8 cellular contexts compared by ENCODE assay signal in the genomic region with DNA sequence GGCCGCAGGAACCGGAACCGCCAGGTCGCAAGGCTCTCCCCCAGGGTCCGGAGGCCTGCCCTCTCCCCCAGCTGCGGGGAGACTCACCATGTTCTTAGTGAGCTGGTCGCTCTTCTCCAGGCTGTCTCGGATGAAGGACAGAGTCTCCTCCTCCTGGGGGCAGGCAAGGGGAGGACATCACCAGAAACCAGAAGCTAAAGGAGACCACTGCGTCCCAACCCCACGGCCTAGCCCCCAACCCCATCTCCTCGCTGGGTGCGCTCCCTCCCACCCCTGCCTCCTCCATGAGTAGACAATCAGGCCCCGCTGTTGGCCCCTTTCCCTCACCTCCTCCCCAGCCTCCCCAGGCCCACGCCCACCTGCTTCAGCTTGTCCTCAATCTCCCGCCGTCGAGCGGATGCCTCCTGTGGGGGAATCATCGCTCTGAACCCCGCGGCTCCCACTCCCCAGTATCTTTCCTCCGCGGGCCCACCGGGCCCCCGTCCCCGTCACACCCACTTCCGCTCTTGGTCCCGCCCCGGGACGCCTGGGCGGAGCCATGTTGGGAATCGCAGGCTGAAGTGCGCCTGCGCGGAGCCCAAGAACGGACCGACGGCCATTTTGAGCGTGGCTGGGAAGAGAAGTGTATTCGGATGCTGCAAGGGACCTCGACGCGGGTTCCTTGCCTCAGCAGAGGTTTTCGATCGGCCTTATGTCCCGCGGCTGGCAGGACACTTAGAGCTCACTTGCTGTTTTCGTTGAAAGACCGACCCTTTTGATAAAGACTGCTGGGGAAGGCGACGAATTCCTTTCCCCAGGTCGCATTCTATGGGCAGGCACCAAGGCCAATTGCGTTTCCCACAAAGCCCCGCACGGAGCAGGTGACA. TPM values are rescaled to one million over a fixed set of nuclear protein-coding genes. Genes with fewer than 3 reads are reported as not detected.
DNase-seq lines count a peak whose midpoint lies in the region; ATAC-seq and TF ChIP-seq lines count a peak whose summit lies in the region.

A gene with protein sequence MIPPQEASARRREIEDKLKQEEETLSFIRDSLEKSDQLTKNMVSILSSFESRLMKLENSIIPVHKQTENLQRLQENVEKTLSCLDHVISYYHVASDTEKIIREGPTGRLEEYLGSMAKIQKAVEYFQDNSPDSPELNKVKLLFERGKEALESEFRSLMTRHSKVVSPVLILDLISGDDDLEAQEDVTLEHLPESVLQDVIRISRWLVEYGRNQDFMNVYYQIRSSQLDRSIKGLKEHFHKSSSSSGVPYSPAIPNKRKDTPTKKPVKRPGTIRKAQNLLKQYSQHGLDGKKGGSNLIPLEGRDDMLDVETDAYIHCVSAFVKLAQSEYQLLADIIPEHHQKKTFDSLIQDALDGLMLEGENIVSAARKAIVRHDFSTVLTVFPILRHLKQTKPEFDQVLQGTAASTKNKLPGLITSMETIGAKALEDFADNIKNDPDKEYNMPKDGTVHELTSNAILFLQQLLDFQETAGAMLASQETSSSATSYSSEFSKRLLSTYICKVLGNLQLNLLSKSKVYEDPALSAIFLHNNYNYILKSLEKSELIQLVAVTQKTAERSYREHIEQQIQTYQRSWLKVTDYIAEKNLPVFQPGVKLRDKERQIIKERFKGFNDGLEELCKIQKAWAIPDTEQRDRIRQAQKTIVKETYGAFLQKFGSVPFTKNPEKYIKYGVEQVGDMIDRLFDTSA (minus strand): TSS at position 514 of the 866 bp plus-strand sequence. CDS start 95 bp downstream, at position 419.

- H3K36me3 ChIP-seq in PC-9 (ENCODE audit: low read depth) (no peaks in the 10 kb centered on the region), esophagus (ENCODE audit: control insufficient read depth in 2 of 2, insufficient read depth in 2 of 2, low read length in 1 of 2) (peaks cover 5 to 11% of the 10 kb centered on the region in 2 donors), muscle layer of duodenum (ENCODE audit: control insufficient read depth in 1 of 2, insufficient read depth in 2 of 2, low read length in 2 of 2) (peaks cover 17 to 18% of the 10 kb centered on the region in 2 donors)

- H3K27me3 ChIP-seq in PC-9 (ENCODE audit: insufficient read depth, low read depth) (no peaks in the 10 kb centered on the region), esophagus (ENCODE audit: control insufficient read depth in 1 of 2, insufficient read depth in 2 of 2, low read length in 2 of 2) (no peaks in the 10 kb centered on the region), muscle layer of duodenum (ENCODE audit: low read depth, low read length) (no peaks in the 10 kb centered on the region)

- peak within 1 kb of the TSS; percentile 92 for H3K4me3 ChIP-seq in Jurkat, Clone E6-1 (ENCODE audit: low read length)
- H3K4me3 ChIP-seq in PC-9 (peak within 1 kb of the TSS; percentile 86), esophagus (ENCODE audit: low read depth in 1 of 2, low read length in 2 of 2) (peak within 1 kb of the TSS; percentile 70 to 83), muscle layer of duodenum (ENCODE audit: low read depth in 1 of 2, low read length in 2 of 2) (peak within 1 kb of the TSS; percentile 88 to 91)

- H3K9me3 ChIP-seq in PC-9 (ENCODE audit: insufficient read depth, low read depth) (no peaks in the 10 kb centered on the region), esophagus (ENCODE audit: control insufficient read depth in 2 of 2, insufficient read depth in 1 of 2, low read depth in 1 of 2, low read length in 1 of 2) (no peaks in the 10 kb centered on the region), muscle layer of duodenum (ENCODE audit: control insufficient read depth in 1 of 2, low read length in 2 of 2) (no peaks in the 10 kb centered on the region)

- peaks cover 6% of the 10 kb centered on the region; the same call in 1 of the 2 replicates for H3F3A ChIP-seq in PC-9 (ENCODE audit: insufficient read depth, low read depth)

- H3K4me2 ChIP-seq in PC-9, result peak within 1 kb of the TSS; percentile 91

- peaks cover 7% of the 10 kb centered on the region for H3K4me1 ChIP-seq in PC-9 (replicated peaks; ENCODE audit: insufficient read depth)
- peaks cover 6 to 13% of the 10 kb centered on the region in 2 donors for H3K4me1 ChIP-seq in esophagus (ENCODE audit: control insufficient read depth in 2 of 2, insufficient read depth in 2 of 2, low read length in 1 of 2)
- H3K4me1 ChIP-seq in muscle layer of duodenum (ENCODE audit: control insufficient read depth in 1 of 2, insufficient read depth in 2 of 2, low read length in 2 of 2), result peaks cover 3 to 20% of the 10 kb centered on the region in 2 donors

- no peak; the same call in 1 of the 2 replicates for TF ChIP-seq CTCF in PC-9 (conservative IDR thresholded peaks at IDR 0.05)

- CTCF ChIA-PET in PC-9 (lab: Charles Lee), result interaction anchor here (0.6 to 1.2 kb wide), 4 partner anchors 50 to 123 kb away, joined by 3 to 18 read pairs (median 8); no protein-coding TSS in a partner anchor

- POLR2A ChIA-PET in PC-9 (lab: Charles Lee; ENCODE audit: unreplicated experiment), result interaction anchor here (0.5 to 1.0 kb wide), 7 partner anchors 13 to 117 kb away, joined by 3 to 20 read pairs (median 5); a partner anchor contains a TSS

- H3K79me2 ChIP-seq in PC-9 (ENCODE audit: low read depth), result peaks cover 17% of the 10 kb centered on the region

- peak; percentile 85 for DNase-seq in CMK (ENCODE audit: low read depth)
- peak; percentile 89 for DNase-seq in Jurkat, Clone E6-1 (ENCODE audit: low read depth, low spot score)
- DNase-seq in PC-9, result peak; percentile 69 to 92
- DNase-seq in activated T-cell treated with anti-CD3 and anti-CD28 coated beads, Interleukin-2, amount 50 U/mL, for 1 hour, result peak; percentile 97
- peak; percentile 91 for DNase-seq in stimulated activated CD8-positive, alpha-beta memory T cell treated with anti-CD3 and anti-CD28 coated beads, Interleukin-7, amount 100 ng/mL, for 24 hours (ENCODE audit: low read depth)

- no peaks in the 10 kb centered on the region for H4K20me1 ChIP-seq in PC-9 (ENCODE audit: insufficient read depth)

- BruUV-seq in PC-9 (replicated peaks; lab: Mats Ljungman, UMichigan), result no TSS peak

- intact Hi-C loops in PC-9 (cut with micrococcal nuclease; ENCODE audit: unreplicated experiment), result loop anchor here (10.0 kb wide), 1 partner anchor 199 kb away; a partner anchor contains a TSS

- peak within 1 kb of the TSS; percentile 81 for H2AFZ ChIP-seq in PC-9

- peak within 1 kb of the TSS; percentile 73 for H3K27ac ChIP-seq in PC-9
- H3K27ac ChIP-seq in esophagus (ENCODE audit: low read depth in 2 of 2, low read length in 1 of 2), result peak within 1 kb of the TSS; percentile 79 to 92
- H3K27ac ChIP-seq in muscle layer of duodenum (ENCODE audit: low read length), result peak within 1 kb of the TSS; percentile 53

- WGBS in esophagus, 2 donors, result 3 to 4% methylated on average over 55 of the region's 55 CpGs

- H3K9me2 ChIP-seq in PC-9 (ENCODE audit: insufficient read depth), result no peaks in the 10 kb centered on the region

- peak; percentile 87 for ATAC-seq in GM21447 (IDR thresholded peaks at IDR 0.05; ENCODE audit: unreplicated experiment)

RNA-seq across cellular contexts. Expression of the gene that starts here (rescaled TPM):
- polyA plus RNA-seq in Jurkat, Clone E6-1 (2012; ENCODE audit: insufficient read depth, insufficient read length), result 95.7 TPM
- total RNA-seq in PC-9 (2021), result 118 and 131 TPM in 2 replicates
- polyA plus RNA-seq in esophagus, result 10 to 100 TPM; 57.0 to 77.2 TPM

Comparison
In these comparisons a context has a peak if more than half of its experiments do, and no peak if none do; other contexts are left out.
1. Peak in every context shown above with its lines: DNase-seq, ATAC-seq, H3K4me3 ChIP-seq and H3K27ac ChIP-seq.